9 cellular contexts compared by ENCODE assay signal in genomic region chr3:165697910-165698309, GRCh38.
"Had no signal": no experiment of that assay in that cellular context is flagged by ENCODE, and none has a peak within 500 bp of the region (broad histone marks: within the 10 kb centered on the region; RNA-seq: fewer than 3 reads in every experiment).

No MANE protein-coding gene starts in this region.

- H3K4me3 ChIP-seq: K562 had no signal

- FAIRE-seq: HepG2, HTR-8/SVneo, K562 had no signal

- ATAC-seq: HepG2, K562 had no signal

- H3K27ac Mint-ChIP-seq: IgD-negative memory B cell had no signal

- H3K27ac ChIP-seq: HL-60, KMS-11 had no signal

- H3K27me3 Mint-ChIP-seq: IgD-negative memory B cell had no signal

- H3K4me1 Mint-ChIP-seq: IgD-negative memory B cell had no signal

- H3K9ac ChIP-seq: KMS-11 had no signal

- DNase-seq: IMR-90, KBM-7, KG1 had no signal
